1 cellular context compared by ENCODE assay signal in the genomic region with DNA sequence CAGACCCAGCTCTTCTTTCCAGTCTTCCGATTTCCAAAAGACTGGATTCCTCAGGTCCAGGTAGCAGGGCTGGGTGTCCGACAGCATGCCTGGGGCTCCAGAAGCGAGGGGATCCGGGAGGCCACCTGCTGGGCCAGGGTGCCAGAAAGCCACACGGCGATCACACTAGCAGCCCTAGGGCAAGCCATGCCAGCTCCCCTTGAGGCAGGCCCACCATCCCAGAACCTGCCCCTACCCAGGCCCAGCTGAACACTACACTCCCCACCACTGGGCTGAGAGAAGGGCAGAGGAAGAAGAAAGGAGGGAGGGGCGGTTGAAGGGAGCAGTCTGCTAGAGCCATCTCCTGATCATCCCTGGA.
TF ChIP-seq lines count a peak whose summit lies in the region.

No MANE protein-coding gene starts in this region.

TF ChIP-seq in H1, 55 proteins besides CTCF, POLR2A, EP300 and RAD21 (continued from another document):
- TF ChIP-seq, protein P1, sequence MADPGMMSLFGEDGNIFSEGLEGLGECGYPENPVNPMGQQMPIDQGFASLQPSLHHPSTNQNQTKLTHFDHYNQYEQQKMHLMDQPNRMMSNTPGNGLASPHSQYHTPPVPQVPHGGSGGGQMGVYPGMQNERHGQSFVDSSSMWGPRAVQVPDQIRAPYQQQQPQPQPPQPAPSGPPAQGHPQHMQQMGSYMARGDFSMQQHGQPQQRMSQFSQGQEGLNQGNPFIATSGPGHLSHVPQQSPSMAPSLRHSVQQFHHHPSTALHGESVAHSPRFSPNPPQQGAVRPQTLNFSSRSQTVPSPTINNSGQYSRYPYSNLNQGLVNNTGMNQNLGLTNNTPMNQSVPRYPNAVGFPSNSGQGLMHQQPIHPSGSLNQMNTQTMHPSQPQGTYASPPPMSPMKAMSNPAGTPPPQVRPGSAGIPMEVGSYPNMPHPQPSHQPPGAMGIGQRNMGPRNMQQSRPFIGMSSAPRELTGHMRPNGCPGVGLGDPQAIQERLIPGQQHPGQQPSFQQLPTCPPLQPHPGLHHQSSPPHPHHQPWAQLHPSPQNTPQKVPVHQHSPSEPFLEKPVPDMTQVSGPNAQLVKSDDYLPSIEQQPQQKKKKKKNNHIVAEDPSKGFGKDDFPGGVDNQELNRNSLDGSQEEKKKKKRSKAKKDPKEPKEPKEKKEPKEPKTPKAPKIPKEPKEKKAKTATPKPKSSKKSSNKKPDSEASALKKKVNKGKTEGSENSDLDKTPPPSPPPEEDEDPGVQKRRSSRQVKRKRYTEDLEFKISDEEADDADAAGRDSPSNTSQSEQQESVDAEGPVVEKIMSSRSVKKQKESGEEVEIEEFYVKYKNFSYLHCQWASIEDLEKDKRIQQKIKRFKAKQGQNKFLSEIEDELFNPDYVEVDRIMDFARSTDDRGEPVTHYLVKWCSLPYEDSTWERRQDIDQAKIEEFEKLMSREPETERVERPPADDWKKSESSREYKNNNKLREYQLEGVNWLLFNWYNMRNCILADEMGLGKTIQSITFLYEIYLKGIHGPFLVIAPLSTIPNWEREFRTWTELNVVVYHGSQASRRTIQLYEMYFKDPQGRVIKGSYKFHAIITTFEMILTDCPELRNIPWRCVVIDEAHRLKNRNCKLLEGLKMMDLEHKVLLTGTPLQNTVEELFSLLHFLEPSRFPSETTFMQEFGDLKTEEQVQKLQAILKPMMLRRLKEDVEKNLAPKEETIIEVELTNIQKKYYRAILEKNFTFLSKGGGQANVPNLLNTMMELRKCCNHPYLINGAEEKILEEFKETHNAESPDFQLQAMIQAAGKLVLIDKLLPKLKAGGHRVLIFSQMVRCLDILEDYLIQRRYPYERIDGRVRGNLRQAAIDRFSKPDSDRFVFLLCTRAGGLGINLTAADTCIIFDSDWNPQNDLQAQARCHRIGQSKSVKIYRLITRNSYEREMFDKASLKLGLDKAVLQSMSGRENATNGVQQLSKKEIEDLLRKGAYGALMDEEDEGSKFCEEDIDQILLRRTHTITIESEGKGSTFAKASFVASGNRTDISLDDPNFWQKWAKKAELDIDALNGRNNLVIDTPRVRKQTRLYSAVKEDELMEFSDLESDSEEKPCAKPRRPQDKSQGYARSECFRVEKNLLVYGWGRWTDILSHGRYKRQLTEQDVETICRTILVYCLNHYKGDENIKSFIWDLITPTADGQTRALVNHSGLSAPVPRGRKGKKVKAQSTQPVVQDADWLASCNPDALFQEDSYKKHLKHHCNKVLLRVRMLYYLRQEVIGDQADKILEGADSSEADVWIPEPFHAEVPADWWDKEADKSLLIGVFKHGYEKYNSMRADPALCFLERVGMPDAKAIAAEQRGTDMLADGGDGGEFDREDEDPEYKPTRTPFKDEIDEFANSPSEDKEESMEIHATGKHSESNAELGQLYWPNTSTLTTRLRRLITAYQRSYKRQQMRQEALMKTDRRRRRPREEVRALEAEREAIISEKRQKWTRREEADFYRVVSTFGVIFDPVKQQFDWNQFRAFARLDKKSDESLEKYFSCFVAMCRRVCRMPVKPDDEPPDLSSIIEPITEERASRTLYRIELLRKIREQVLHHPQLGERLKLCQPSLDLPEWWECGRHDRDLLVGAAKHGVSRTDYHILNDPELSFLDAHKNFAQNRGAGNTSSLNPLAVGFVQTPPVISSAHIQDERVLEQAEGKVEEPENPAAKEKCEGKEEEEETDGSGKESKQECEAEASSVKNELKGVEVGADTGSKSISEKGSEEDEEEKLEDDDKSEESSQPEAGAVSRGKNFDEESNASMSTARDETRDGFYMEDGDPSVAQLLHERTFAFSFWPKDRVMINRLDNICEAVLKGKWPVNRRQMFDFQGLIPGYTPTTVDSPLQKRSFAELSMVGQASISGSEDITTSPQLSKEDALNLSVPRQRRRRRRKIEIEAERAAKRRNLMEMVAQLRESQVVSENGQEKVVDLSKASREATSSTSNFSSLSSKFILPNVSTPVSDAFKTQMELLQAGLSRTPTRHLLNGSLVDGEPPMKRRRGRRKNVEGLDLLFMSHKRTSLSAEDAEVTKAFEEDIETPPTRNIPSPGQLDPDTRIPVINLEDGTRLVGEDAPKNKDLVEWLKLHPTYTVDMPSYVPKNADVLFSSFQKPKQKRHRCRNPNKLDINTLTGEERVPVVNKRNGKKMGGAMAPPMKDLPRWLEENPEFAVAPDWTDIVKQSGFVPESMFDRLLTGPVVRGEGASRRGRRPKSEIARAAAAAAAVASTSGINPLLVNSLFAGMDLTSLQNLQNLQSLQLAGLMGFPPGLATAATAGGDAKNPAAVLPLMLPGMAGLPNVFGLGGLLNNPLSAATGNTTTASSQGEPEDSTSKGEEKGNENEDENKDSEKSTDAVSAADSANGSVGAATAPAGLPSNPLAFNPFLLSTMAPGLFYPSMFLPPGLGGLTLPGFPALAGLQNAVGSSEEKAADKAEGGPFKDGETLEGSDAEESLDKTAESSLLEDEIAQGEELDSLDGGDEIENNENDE (IDR thresholded peaks at IDR 0.05; ENCODE audit: insufficient replicate concordance, low read length), result no peak
- TF ChIP-seq EZH2 (IDR thresholded peaks at IDR 0.05; ENCODE audit: low read depth, low read length, severe bottlenecking), result no peak
